8 cellular contexts compared by ENCODE assay signal in genomic region chr16:4425378-4426020, GRCh38. TPM values are rescaled to one million over a fixed set of nuclear protein-coding genes. Genes with fewer than 3 reads are reported as not detected.
DNase-seq lines count a peak whose midpoint lies in the region; ATAC-seq and TF ChIP-seq lines count a peak whose summit lies in the region.

TSS of gene DNAJA3 (plus strand) at chr16:4425868. CDS start at chr16:4425882, 14 bp downstream.

- H3K27ac ChIP-seq in DND-41 (ENCODE audit: low read length): peak within 1 kb of the TSS; percentile 99
- peak within 1 kb of the TSS; percentile 96 for H3K27ac ChIP-seq in KOPT-K1 (ENCODE audit: low read depth, low read length, poor library complexity, severe bottlenecking)
- peak within 1 kb of the TSS; percentile 92 to 98 (median 95) for H3K27ac ChIP-seq in Peyer's patch
- peak within 1 kb of the TSS; percentile 92 to 98 (median 96) for H3K27ac ChIP-seq in esophagus squamous epithelium
- H3K27ac ChIP-seq in muscle layer of duodenum (ENCODE audit: low read length): peak within 1 kb of the TSS; percentile 99

- 0% methylated on average over 20 to 26 of the region's 68 CpGs for WGBS in esophagus squamous epithelium, 2 donors

- H3K4me3 ChIP-seq in DND-41 (ENCODE audit: low read depth in 1 of 2, low read length in 2 of 2) (peak within 1 kb of the TSS; percentile 73 to 87), Peyer's patch (peak within 1 kb of the TSS; percentile 64 to 85 (median 78)), esophagus squamous epithelium (peak within 1 kb of the TSS; percentile 80 to 98 (median 88)), muscle layer of duodenum (ENCODE audit: low read depth in 1 of 2, low read length in 2 of 2) (peak within 1 kb of the TSS; percentile 76 to 87)

- intact Hi-C loops in esophagus squamous epithelium (cut with DNase I): no loop called here

- H3K9me3 ChIP-seq in DND-41 (ENCODE audit: insufficient read depth, low read length, severe bottlenecking): no peaks in the 10 kb centered on the region
- H3K9me3 ChIP-seq in KOPT-K1 (ENCODE audit: insufficient read depth, low read length, poor library complexity, severe bottlenecking): no peaks in the 10 kb centered on the region
- H3K9me3 ChIP-seq in Peyer's patch: no peaks in the 10 kb centered on the region
- no peaks in the 10 kb centered on the region for H3K9me3 ChIP-seq in esophagus squamous epithelium
- H3K9me3 ChIP-seq in muscle layer of duodenum (ENCODE audit: control insufficient read depth in 1 of 2, low read length in 2 of 2): no peaks in the 10 kb centered on the region

- peak within 1 kb of the TSS; percentile 98 for H3K4me2 ChIP-seq in DND-41 (ENCODE audit: insufficient read depth, low read length)

- H4K20me1 ChIP-seq in DND-41 (ENCODE audit: insufficient read depth, low read length): peaks cover 12% of the 10 kb centered on the region; the same call in 1 of the 2 replicates

- H3K4me1 ChIP-seq in DND-41 (ENCODE audit: insufficient read depth, low read length): peaks cover 29% of the 10 kb centered on the region
- peaks cover 0 to 20% (median 6%) of the 10 kb centered on the region in 4 donors for H3K4me1 ChIP-seq in Peyer's patch
- peaks cover 9 to 44% (median 26%) of the 10 kb centered on the region in 3 donors for H3K4me1 ChIP-seq in esophagus squamous epithelium
- peaks cover 6 to 18% of the 10 kb centered on the region in 2 donors for H3K4me1 ChIP-seq in muscle layer of duodenum (ENCODE audit: control insufficient read depth in 1 of 2, insufficient read depth in 2 of 2, low read length in 2 of 2)

- H3K36me3 ChIP-seq in DND-41 (ENCODE audit: insufficient read depth, low read length): peaks cover 13% of the 10 kb centered on the region; the same call in 1 of the 2 replicates
- peaks cover 27% of the 10 kb centered on the region for H3K36me3 ChIP-seq in KOPT-K1 (ENCODE audit: insufficient read depth, low read length)
- peaks cover 0 to 6% (median 0%) of the 10 kb centered on the region in 3 donors for H3K36me3 ChIP-seq in Peyer's patch
- peaks cover 0 to 17% (median 0%) of the 10 kb centered on the region in 3 donors for H3K36me3 ChIP-seq in esophagus squamous epithelium
- peaks cover 0 to 3% of the 10 kb centered on the region in 2 donors for H3K36me3 ChIP-seq in muscle layer of duodenum (ENCODE audit: control insufficient read depth in 1 of 2, insufficient read depth in 2 of 2, low read length in 2 of 2)

- DNase-seq in DND-41 (peak; percentile 91), Peyer's patch (peak; percentile 88 to 96 (median 92)), esophagus squamous epithelium (lab: John Stamatoyannopoulos, UW) (peak; percentile 60)
- DNase-seq in activated T-cell treated with anti-CD3 and anti-CD28 coated beads, Interleukin-2, amount 50 U/mL, for 48 hours: peak; percentile 94
- peak; percentile 83 for DNase-seq in stimulated activated CD8-positive, alpha-beta memory T cell treated with anti-CD3 and anti-CD28 coated beads, Interleukin-7, amount 100 ng/mL, for 24 hours (ENCODE audit: low read depth)

- TF ChIP-seq CTCF in DND-41 (IDR thresholded peaks at IDR 0.05; ENCODE audit: borderline replicate concordance, extremely low read depth, low read length, poor library complexity, severe bottlenecking) (no peak), Peyer's patch (IDR thresholded peaks at IDR 0.05) (peak in 3 of 6 experiments; percentile 5 to 21 (median 15)), esophagus squamous epithelium (IDR thresholded peaks at IDR 0.05) (peak in 1 of 6 experiments; percentile 28)

- H3K27me3 ChIP-seq in DND-41 (ENCODE audit: insufficient read depth, low read length, poor library complexity) (no peaks in the 10 kb centered on the region), Peyer's patch (no peaks in the 10 kb centered on the region), esophagus squamous epithelium (no peaks in the 10 kb centered on the region), muscle layer of duodenum (ENCODE audit: low read depth, low read length) (no peaks in the 10 kb centered on the region)

- peak within 1 kb of the TSS; percentile 68 for H3K9ac ChIP-seq in DND-41 (ENCODE audit: low read depth, low read length)

- ATAC-seq in DND-41 (ENCODE audit: insufficient read depth, low read depth) (peak; percentile 92), GM21825 (IDR thresholded peaks at IDR 0.05; ENCODE audit: unreplicated experiment) (peak; percentile 84)

- peaks cover 51% of the 10 kb centered on the region for H3K79me2 ChIP-seq in DND-41 (ENCODE audit: insufficient read depth, low read length)

- TF ChIP-seq POLR2A in Peyer's patch (IDR thresholded peaks at IDR 0.05) (peak; percentile 58 to 76), esophagus squamous epithelium (IDR thresholded peaks at IDR 0.05) (peak in 3 of 4 donors; percentile 59 to 84 (median 75))

- peak within 1 kb of the TSS; percentile 92 for H2AFZ ChIP-seq in DND-41 (ENCODE audit: low read depth, low read length)

RNA-seq across cellular contexts. Expression of gene DNAJA3, which starts in this region (rescaled TPM):
- 10 to 100 TPM; 51.4 to 70.1 (median 54.0) TPM for total RNA-seq in Peyer's patch
- 10 to 100 TPM; 45.2 to 59.1 (median 49.1) TPM for total RNA-seq in esophagus squamous epithelium

Comparison
In these comparisons a context has a peak if more than half of its experiments do, and no peak if none do; other contexts are left out.
1. Peak in every context shown above with its lines: DNase-seq, ATAC-seq, H3K4me3 ChIP-seq and H3K27ac ChIP-seq.